In the genomic region with DNA sequence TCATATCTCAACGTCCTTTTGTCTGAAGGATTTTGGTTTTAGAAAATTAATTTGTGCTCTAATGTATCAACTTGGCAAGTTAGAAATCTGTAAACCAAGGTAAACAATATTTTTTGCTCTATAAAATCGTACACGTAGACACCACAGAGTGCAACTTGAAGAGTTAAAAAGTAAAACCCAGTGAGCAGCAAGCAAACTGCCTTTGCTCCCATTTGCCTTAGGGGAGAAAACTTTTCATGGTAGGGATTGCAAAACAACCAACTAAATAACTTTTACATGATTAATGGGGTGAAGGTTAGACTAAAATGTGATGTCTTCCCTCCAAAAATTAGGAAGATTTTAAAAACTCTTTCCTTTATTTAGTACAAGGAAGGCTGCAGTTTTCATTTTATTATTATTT, we compare ENCODE assay signal across 1 cellular context.
TF ChIP-seq lines count a peak whose summit lies in the region.

No MANE protein-coding gene starts in this region.

TF ChIP-seq in GM23338, 12 proteins besides CTCF, POLR2A, EP300 and RAD21 (continued from another document):
- TF ChIP-seq, protein P1, sequence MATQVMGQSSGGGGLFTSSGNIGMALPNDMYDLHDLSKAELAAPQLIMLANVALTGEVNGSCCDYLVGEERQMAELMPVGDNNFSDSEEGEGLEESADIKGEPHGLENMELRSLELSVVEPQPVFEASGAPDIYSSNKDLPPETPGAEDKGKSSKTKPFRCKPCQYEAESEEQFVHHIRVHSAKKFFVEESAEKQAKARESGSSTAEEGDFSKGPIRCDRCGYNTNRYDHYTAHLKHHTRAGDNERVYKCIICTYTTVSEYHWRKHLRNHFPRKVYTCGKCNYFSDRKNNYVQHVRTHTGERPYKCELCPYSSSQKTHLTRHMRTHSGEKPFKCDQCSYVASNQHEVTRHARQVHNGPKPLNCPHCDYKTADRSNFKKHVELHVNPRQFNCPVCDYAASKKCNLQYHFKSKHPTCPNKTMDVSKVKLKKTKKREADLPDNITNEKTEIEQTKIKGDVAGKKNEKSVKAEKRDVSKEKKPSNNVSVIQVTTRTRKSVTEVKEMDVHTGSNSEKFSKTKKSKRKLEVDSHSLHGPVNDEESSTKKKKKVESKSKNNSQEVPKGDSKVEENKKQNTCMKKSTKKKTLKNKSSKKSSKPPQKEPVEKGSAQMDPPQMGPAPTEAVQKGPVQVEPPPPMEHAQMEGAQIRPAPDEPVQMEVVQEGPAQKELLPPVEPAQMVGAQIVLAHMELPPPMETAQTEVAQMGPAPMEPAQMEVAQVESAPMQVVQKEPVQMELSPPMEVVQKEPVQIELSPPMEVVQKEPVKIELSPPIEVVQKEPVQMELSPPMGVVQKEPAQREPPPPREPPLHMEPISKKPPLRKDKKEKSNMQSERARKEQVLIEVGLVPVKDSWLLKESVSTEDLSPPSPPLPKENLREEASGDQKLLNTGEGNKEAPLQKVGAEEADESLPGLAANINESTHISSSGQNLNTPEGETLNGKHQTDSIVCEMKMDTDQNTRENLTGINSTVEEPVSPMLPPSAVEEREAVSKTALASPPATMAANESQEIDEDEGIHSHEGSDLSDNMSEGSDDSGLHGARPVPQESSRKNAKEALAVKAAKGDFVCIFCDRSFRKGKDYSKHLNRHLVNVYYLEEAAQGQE (IDR thresholded peaks at IDR 0.05; ENCODE audit: unreplicated experiment): no peak
- TF ChIP-seq, protein P2, sequence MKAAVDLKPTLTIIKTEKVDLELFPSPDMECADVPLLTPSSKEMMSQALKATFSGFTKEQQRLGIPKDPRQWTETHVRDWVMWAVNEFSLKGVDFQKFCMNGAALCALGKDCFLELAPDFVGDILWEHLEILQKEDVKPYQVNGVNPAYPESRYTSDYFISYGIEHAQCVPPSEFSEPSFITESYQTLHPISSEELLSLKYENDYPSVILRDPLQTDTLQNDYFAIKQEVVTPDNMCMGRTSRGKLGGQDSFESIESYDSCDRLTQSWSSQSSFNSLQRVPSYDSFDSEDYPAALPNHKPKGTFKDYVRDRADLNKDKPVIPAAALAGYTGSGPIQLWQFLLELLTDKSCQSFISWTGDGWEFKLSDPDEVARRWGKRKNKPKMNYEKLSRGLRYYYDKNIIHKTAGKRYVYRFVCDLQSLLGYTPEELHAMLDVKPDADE (IDR thresholded peaks at IDR 0.05): no peak
- no peak for TF ChIP-seq EZH2 (IDR thresholded peaks at IDR 0.05; ENCODE audit: low read depth, unreplicated experiment)
- no peak for TF ChIP-seq ZNF114 (CRISPR knock-in tag; IDR thresholded peaks at IDR 0.05)
- TF ChIP-seq NANOG (IDR thresholded peaks at IDR 0.05; ENCODE audit: borderline replicate concordance): no peak
- TF ChIP-seq ZNF331 (CRISPR knock-in tag; IDR thresholded peaks at IDR 0.05; ENCODE audit: low read depth): no peak
- TF ChIP-seq EZH2phosphoT487 (IDR thresholded peaks at IDR 0.05; ENCODE audit: unreplicated experiment): no peak
- TF ChIP-seq POLR2AphosphoS5 (IDR thresholded peaks at IDR 0.05; ENCODE audit: low read depth): no peak
- no peak for TF ChIP-seq JUNB (IDR thresholded peaks at IDR 0.05; ENCODE audit: unreplicated experiment)
- TF ChIP-seq CREB1 (CRISPR knock-in tag; IDR thresholded peaks at IDR 0.05; ENCODE audit: low read depth): no peak
- TF ChIP-seq, protein P3, sequence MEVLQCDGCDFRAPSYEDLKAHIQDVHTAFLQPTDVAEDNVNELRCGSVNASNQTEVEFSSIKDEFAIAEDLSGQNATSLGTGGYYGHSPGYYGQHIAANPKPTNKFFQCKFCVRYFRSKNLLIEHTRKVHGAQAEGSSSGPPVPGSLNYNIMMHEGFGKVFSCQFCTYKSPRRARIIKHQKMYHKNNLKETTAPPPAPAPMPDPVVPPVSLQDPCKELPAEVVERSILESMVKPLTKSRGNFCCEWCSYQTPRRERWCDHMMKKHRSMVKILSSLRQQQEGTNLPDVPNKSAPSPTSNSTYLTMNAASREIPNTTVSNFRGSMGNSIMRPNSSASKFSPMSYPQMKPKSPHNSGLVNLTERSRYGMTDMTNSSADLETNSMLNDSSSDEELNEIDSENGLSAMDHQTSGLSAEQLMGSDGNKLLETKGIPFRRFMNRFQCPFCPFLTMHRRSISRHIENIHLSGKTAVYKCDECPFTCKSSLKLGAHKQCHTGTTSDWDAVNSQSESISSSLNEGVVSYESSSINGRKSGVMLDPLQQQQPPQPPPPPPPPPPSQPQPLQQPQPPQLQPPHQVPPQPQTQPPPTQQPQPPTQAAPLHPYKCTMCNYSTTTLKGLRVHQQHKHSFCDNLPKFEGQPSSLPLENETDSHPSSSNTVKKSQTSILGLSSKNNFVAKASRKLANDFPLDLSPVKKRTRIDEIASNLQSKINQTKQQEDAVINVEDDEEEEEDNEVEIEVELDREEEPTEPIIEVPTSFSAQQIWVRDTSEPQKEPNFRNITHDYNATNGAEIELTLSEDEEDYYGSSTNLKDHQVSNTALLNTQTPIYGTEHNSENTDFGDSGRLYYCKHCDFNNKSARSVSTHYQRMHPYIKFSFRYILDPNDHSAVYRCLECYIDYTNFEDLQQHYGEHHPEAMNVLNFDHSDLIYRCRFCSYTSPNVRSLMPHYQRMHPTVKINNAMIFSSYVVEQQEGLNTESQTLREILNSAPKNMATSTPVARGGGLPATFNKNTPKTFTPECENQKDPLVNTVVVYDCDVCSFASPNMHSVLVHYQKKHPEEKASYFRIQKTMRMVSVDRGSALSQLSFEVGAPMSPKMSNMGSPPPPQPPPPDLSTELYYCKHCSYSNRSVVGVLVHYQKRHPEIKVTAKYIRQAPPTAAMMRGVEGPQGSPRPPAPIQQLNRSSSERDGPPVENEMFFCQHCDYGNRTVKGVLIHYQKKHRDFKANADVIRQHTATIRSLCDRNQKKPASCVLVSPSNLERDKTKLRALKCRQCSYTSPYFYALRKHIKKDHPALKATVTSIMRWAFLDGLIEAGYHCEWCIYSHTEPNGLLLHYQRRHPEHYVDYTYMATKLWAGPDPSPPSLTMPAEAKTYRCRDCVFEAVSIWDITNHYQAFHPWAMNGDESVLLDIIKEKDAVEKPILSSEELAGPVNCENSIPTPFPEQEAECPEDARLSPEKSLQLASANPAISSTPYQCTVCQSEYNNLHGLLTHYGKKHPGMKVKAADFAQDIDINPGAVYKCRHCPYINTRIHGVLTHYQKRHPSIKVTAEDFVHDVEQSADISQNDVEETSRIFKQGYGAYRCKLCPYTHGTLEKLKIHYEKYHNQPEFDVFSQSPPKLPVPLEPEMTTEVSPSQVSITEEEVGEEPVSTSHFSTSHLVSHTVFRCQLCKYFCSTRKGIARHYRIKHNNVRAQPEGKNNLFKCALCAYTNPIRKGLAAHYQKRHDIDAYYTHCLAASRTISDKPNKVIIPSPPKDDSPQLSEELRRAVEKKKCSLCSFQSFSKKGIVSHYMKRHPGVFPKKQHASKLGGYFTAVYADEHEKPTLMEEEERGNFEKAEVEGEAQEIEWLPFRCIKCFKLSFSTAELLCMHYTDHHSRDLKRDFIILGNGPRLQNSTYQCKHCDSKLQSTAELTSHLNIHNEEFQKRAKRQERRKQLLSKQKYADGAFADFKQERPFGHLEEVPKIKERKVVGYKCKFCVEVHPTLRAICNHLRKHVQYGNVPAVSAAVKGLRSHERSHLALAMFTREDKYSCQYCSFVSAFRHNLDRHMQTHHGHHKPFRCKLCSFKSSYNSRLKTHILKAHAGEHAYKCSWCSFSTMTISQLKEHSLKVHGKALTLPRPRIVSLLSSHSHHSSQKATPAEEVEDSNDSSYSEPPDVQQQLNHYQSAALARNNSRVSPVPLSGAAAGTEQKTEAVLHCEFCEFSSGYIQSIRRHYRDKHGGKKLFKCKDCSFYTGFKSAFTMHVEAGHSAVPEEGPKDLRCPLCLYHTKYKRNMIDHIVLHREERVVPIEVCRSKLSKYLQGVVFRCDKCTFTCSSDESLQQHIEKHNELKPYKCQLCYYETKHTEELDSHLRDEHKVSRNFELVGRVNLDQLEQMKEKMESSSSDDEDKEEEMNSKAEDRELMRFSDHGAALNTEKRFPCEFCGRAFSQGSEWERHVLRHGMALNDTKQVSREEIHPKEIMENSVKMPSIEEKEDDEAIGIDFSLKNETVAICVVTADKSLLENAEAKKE (CRISPR knock-in tag; IDR thresholded peaks at IDR 0.05): no peak
TF ChIP-seq in GM23338: peak in this region for 0.
